8 cellular contexts compared by ENCODE assay signal in the genomic region with DNA sequence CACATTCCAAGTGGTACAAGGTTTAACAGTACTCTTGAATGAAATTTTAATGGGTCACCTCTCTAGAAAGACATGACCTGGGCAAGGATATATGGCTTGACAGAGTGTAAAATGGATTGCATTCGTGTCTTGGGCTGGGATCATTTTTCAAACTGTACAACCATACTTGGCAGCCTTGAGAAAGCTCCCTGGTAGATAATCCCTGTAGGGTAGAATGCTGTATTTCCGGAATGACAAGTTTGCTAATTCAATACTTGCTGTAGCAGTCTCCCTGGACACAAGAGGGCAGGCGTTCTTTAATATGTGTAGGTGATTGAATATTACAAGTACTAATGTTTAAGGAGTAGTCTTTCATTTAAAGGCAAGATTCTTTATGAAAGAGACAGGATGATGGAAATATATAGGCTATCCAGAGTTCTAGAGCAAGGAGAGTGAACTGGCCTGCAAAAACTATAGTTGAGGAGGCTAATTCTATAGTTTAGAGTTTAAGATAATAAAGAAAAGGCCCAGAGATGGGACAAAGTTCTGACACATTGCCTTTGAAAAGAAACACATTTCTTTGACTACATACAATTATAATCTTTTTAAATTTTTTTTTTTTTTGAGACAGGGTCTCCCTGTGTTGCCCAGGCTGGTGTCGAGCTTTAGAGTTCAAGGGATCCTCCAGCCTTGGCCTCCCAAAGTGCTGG. TPM values are rescaled to one million over a fixed set of nuclear protein-coding genes. Genes with fewer than 3 reads are reported as not detected.
DNase-seq lines count a peak whose midpoint lies in the region; ATAC-seq and TF ChIP-seq lines count a peak whose summit lies in the region.

No MANE protein-coding gene starts in this region.

- no peak for ATAC-seq in DND-41 (ENCODE audit: insufficient read depth, low read depth)
- ATAC-seq in thoracic aorta (ENCODE audit: insufficient number of reproducible peaks, low FRiP score, low read depth): no peak
- ATAC-seq in HG03139 (IDR thresholded peaks at IDR 0.05; ENCODE audit: unreplicated experiment): no peak

- no peaks in the 10 kb centered on the region for H3K4me1 ChIP-seq in DND-41 (ENCODE audit: insufficient read depth, low read length)
- no peaks in the 10 kb centered on the region for H3K4me1 ChIP-seq in left ventricle myocardium inferior
- H3K4me1 ChIP-seq in thoracic aorta (ENCODE audit: control insufficient read depth in 1 of 2, low read depth in 2 of 2): no peaks in the 10 kb centered on the region
- no peaks in the 10 kb centered on the region for H3K4me1 ChIP-seq in tibial nerve

- DNase-seq in DND-41 (no peak), Kasumi-1 (lab: John Stamatoyannopoulos, UW) (peak; percentile 1 to 20), SK-N-DZ (ENCODE audit: low spot score) (peak; percentile 32), left ventricle myocardium inferior (no peak), thoracic aorta (ENCODE audit: low spot score) (no peak), tibial nerve (ENCODE audit: low spot score in 2 of 2) (no peak), GM19240 (ENCODE audit: insufficient read length, low spot score) (no peak)

- H3K9ac ChIP-seq in DND-41 (ENCODE audit: low read depth, low read length): no peak overlapping the region

- no peaks in the 10 kb centered on the region for H3K79me2 ChIP-seq in DND-41 (ENCODE audit: insufficient read depth, low read length)

- H2AFZ ChIP-seq in DND-41 (ENCODE audit: low read depth, low read length): no peak overlapping the region

- TF ChIP-seq POLR2A in tibial nerve (IDR thresholded peaks at IDR 0.05): no peak

- intact Hi-C loops in left ventricle myocardium inferior (cut with micrococcal nuclease): no loop called here

- H3K9me3 ChIP-seq in DND-41 (ENCODE audit: insufficient read depth, low read length, severe bottlenecking) (no peaks in the 10 kb centered on the region), left ventricle myocardium inferior (replicated peaks) (no peaks in the 10 kb centered on the region), thoracic aorta (no peaks in the 10 kb centered on the region), tibial nerve (no peaks in the 10 kb centered on the region)

- H3K27me3 ChIP-seq in DND-41 (ENCODE audit: insufficient read depth, low read length, poor library complexity): peaks cover 3% of the 10 kb centered on the region
- H3K27me3 ChIP-seq in left ventricle myocardium inferior (ENCODE audit: low read depth): no peaks in the 10 kb centered on the region
- no peaks in the 10 kb centered on the region for H3K27me3 ChIP-seq in thoracic aorta (replicated peaks; ENCODE audit: insufficient read depth)
- no peaks in the 10 kb centered on the region for H3K27me3 ChIP-seq in tibial nerve

- no peaks in the 10 kb centered on the region for H4K20me1 ChIP-seq in DND-41 (ENCODE audit: insufficient read depth, low read length)

- no peaks in the 10 kb centered on the region for H3K36me3 ChIP-seq in DND-41 (ENCODE audit: insufficient read depth, low read length)
- H3K36me3 ChIP-seq in left ventricle myocardium inferior: peaks cover under 1% of the 10 kb centered on the region
- H3K36me3 ChIP-seq in thoracic aorta: no peaks in the 10 kb centered on the region
- peaks cover 0 to 3% (median 0%) of the 10 kb centered on the region in 3 donors for H3K36me3 ChIP-seq in tibial nerve

- H3K27ac ChIP-seq in DND-41 (ENCODE audit: low read length): no peak overlapping the region
- no peak overlapping the region for H3K27ac ChIP-seq in left ventricle myocardium inferior (replicated peaks)
- H3K27ac ChIP-seq in thoracic aorta: no peak overlapping the region
- H3K27ac ChIP-seq in tibial nerve: no peak overlapping the region

- peak; percentile 15 for TF ChIP-seq CTCF in DND-41 (IDR thresholded peaks at IDR 0.05; ENCODE audit: borderline replicate concordance, extremely low read depth, low read length, poor library complexity, severe bottlenecking)
- peak; percentile 65 for TF ChIP-seq CTCF in left ventricle myocardium inferior (IDR thresholded peaks at IDR 0.05; ENCODE audit: borderline replicate concordance)
- TF ChIP-seq CTCF in thoracic aorta (IDR thresholded peaks at IDR 0.05): peak; percentile 29
- peak in 1 of 5 experiments; percentile 20 for TF ChIP-seq CTCF in tibial nerve (IDR thresholded peaks at IDR 0.05)

- WGBS in tibial nerve, 2 donors: 59 to 62% methylated on average over 4 of the region's 4 CpGs

- H3K4me3 ChIP-seq in DND-41 (ENCODE audit: low read depth in 1 of 2, low read length in 2 of 2) (no peak overlapping the region), left ventricle myocardium inferior (no peak overlapping the region), thoracic aorta (no peak overlapping the region), tibial nerve (no peak overlapping the region)

- no peak for TF ChIP-seq EP300 in tibial nerve (IDR thresholded peaks at IDR 0.05)

- H3K4me2 ChIP-seq in DND-41 (ENCODE audit: insufficient read depth, low read length): no peak overlapping the region

RNA-seq across cellular contexts. Expression of a gene that starts 53.4 kb away (rescaled TPM):
- polyA plus RNA-seq in SK-N-DZ (2014; cell fraction: cytosol; rRNA removed): not detected in 2 replicates
- polyA plus RNA-seq in SK-N-DZ (2014; cell fraction: nucleus; rRNA removed): not detected in 2 replicates
- total RNA-seq in left ventricle myocardium inferior: 29.1 TPM
- 10 to 100 TPM in 1 of 2 donors, 1 to 10 TPM in 1; 7.0 to 12.8 TPM for total RNA-seq in thoracic aorta
- 10 to 100 TPM in 2 of 4 donors, 1 to 10 TPM in 2; 4.8 to 12.0 (median 8.6) TPM for total RNA-seq in tibial nerve

Comparison
In these comparisons a context has a peak if more than half of its experiments do, and no peak if none do; other contexts are left out.
1. DNase-seq: peak in Kasumi-1 (2 of 2) and SK-N-DZ (single experiment); none in DND-41 (single experiment), left ventricle myocardium inferior (single experiment), thoracic aorta (single experiment), tibial nerve (0 of 2) and GM19240 (single experiment).